1 cellular context compared by ENCODE assay signal in the genomic region with DNA sequence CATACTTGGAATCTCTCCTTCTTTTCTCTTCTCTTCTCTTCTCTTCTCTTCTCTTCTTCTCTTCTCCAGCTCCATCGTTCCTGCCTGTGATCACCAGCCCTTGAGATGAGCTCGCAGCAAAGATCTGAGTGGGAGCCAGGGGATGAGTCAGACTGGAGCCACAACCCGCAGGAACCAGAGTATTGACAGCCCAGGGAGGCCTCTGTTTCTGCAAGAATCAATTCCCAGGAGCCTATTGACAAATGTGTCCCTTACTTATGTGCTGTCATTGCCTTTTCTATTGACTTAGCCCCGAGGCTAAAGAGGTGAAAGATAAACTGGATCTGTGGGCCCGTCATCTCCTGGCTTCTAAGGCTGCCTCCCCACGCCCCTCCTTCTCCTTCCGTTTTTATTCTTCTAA.
TF ChIP-seq lines count a peak whose summit lies in the region.

No MANE protein-coding gene starts in this region.

TF ChIP-seq in endothelial cell of umbilical vein, 7 proteins besides CTCF, POLR2A, EP300 and RAD21:
- no peak for TF ChIP-seq EZH2 (IDR thresholded peaks at IDR 0.05; ENCODE audit: borderline replicate concordance, low read depth, low read length, severe bottlenecking)
- TF ChIP-seq FOS (IDR thresholded peaks at IDR 0.05; ENCODE audit: borderline replicate concordance, insufficient read depth, low read length), result no peak
- TF ChIP-seq POLR2AphosphoS5 (IDR thresholded peaks at IDR 0.05; ENCODE audit: insufficient read depth, low read depth, low read length), result no peak
- TF ChIP-seq MAX (IDR thresholded peaks at IDR 0.05; ENCODE audit: insufficient read depth, insufficient read length), result no peak
- TF ChIP-seq JUN (IDR thresholded peaks at IDR 0.05; ENCODE audit: borderline replicate concordance, insufficient read depth, insufficient read length, low read depth), result no peak
- no peak for TF ChIP-seq GATA2 (IDR thresholded peaks at IDR 0.05; ENCODE audit: insufficient read depth, insufficient read length, low read depth, low read length)
- no peak for TF ChIP-seq MYC (IDR thresholded peaks at IDR 0.05; ENCODE audit: low read depth, low read length)
